1 cellular context compared by ENCODE assay signal in genomic region chr7:29189743-29190201, GRCh38.
A peak's percentile ranks its signal among the peaks of the same experiment; 100 is the strongest.
TF ChIP-seq lines count a peak whose summit lies in the region.

No MANE protein-coding gene starts in this region.

TF ChIP-seq in HepG2, 621 proteins besides CTCF, POLR2A, EP300 and RAD21 (continued from another document and continues in another):
- TF ChIP-seq PREB (CRISPR knock-in tag; IDR thresholded peaks at IDR 0.05) (no peak), ZNF136 (CRISPR knock-in tag; IDR thresholded peaks at IDR 0.05; ENCODE audit: low read depth) (0 out of 2 replicates have a peak, but pooled peaks have one; percentile 44), ZNF564 (CRISPR knock-in tag; IDR thresholded peaks at IDR 0.05) (no peak), GRHL1 (CRISPR knock-in tag; conservative IDR thresholded peaks at IDR 0.05) (no peak), ZNF782 (CRISPR knock-in tag; IDR thresholded peaks at IDR 0.05; ENCODE audit: borderline replicate concordance) (no peak), PAWR (CRISPR knock-in tag; IDR thresholded peaks at IDR 0.05; ENCODE audit: borderline replicate concordance) (no peak), ZSCAN29 (CRISPR knock-in tag; conservative IDR thresholded peaks at IDR 0.05) (no peak; the same call in 1 of the 2 replicates), ZNF703 (CRISPR knock-in tag; IDR thresholded peaks at IDR 0.05; ENCODE audit: borderline replicate concordance) (no peak), ZNF549 (CRISPR knock-in tag; IDR thresholded peaks at IDR 0.05) (no peak), DPF2 (CRISPR knock-in tag; IDR thresholded peaks at IDR 0.05; ENCODE audit: borderline replicate concordance, low read depth) (no peak), EZH2 (conservative IDR thresholded peaks at IDR 0.05; ENCODE audit: low read depth, low read length) (no peak), GMEB2 (CRISPR knock-in tag; IDR thresholded peaks at IDR 0.05; ENCODE audit: low read depth) (no peak), ZFP36L2 (CRISPR knock-in tag; IDR thresholded peaks at IDR 0.05) (no peak), KDM3A (CRISPR knock-in tag; IDR thresholded peaks at IDR 0.05; ENCODE audit: low read depth) (peak; percentile 31; the same call in 1 of the 2 replicates), ZNF318 (CRISPR knock-in tag; IDR thresholded peaks at IDR 0.05) (no peak), ZNF460 (CRISPR knock-in tag; IDR thresholded peaks at IDR 0.05; ENCODE audit: borderline replicate concordance) (no peak), CC2D1A (CRISPR knock-in tag; IDR thresholded peaks at IDR 0.05) (no peak), CHCHD3 (CRISPR knock-in tag; IDR thresholded peaks at IDR 0.05) (no peak), CAMTA2 (CRISPR knock-in tag; IDR thresholded peaks at IDR 0.05; ENCODE audit: borderline replicate concordance) (no peak), NR2C2 (CRISPR knock-in tag; IDR thresholded peaks at IDR 0.05; ENCODE audit: borderline replicate concordance) (no peak), ATF7-NPFF (CRISPR knock-in tag; IDR thresholded peaks at IDR 0.05; ENCODE audit: low read depth) (no peak), ZNF883 (CRISPR knock-in tag; IDR thresholded peaks at IDR 0.05; ENCODE audit: not compliant biosample characterization) (no peak), ATF7 (IDR thresholded peaks at IDR 0.05) (no peak), ATF7 (CRISPR knock-in tag; IDR thresholded peaks at IDR 0.05) (no peak), KLF13 (CRISPR knock-in tag; IDR thresholded peaks at IDR 0.05) (no peak), FOXO4 (CRISPR knock-in tag; conservative IDR thresholded peaks at IDR 0.05) (no peak), SYNCRIP (IDR thresholded peaks at IDR 0.05; ENCODE audit: insufficient read depth, low read depth, low read length) (no peak), ATM (IDR thresholded peaks at IDR 0.05; ENCODE audit: borderline replicate concordance) (no peak), GZF1 (CRISPR knock-in tag; IDR thresholded peaks at IDR 0.05) (no peak; the same call in 1 of the 2 replicates), EED (CRISPR knock-in tag; IDR thresholded peaks at IDR 0.05) (no peak), NR3C1 (CRISPR knock-in tag; IDR thresholded peaks at IDR 0.05) (no peak), MTA1 (CRISPR knock-in tag; IDR thresholded peaks at IDR 0.05; ENCODE audit: borderline replicate concordance) (peak; percentile 48; the same call in 1 of the 2 replicates), ZNF414 (CRISPR knock-in tag; IDR thresholded peaks at IDR 0.05) (peak; percentile 70; the same call in 1 of the 2 replicates), AGO1 (IDR thresholded peaks at IDR 0.05; ENCODE audit: low read depth, low read length, poor library complexity, severe bottlenecking) (no peak), ZNF850 (CRISPR knock-in tag; conservative IDR thresholded peaks at IDR 0.05) (no peak), MIXL1 (CRISPR knock-in tag; IDR thresholded peaks at IDR 0.05) (no peak), PHF5A (CRISPR knock-in tag; IDR thresholded peaks at IDR 0.05; ENCODE audit: low read depth, unreplicated experiment) (no peak), MXD3 (CRISPR knock-in tag; IDR thresholded peaks at IDR 0.05) (no peak), ADNP (CRISPR knock-in tag; IDR thresholded peaks at IDR 0.05) (no peak), WIZ (CRISPR knock-in tag; IDR thresholded peaks at IDR 0.05) (no peak), RNF2 (conservative IDR thresholded peaks at IDR 0.05; ENCODE audit: low read depth) (no peak), ZNF264 (CRISPR knock-in tag; IDR thresholded peaks at IDR 0.05) (no peak), CREBL2 (CRISPR knock-in tag; IDR thresholded peaks at IDR 0.05; ENCODE audit: borderline replicate concordance) (no peak), ZSCAN22 (CRISPR knock-in tag; IDR thresholded peaks at IDR 0.05) (no peak), DNMT1 (CRISPR knock-in tag; IDR thresholded peaks at IDR 0.05) (no peak), NFRKB (IDR thresholded peaks at IDR 0.05) (no peak), LRRFIP1 (CRISPR knock-in tag; conservative IDR thresholded peaks at IDR 0.05) (no peak), ZNF776 (CRISPR knock-in tag; IDR thresholded peaks at IDR 0.05) (no peak), SALL1 (CRISPR knock-in tag; IDR thresholded peaks at IDR 0.05) (peak; percentile 88), ZFP62 (CRISPR knock-in tag; IDR thresholded peaks at IDR 0.05) (no peak), POLR2AphosphoS2 (IDR thresholded peaks at IDR 0.05; ENCODE audit: low read depth, low read length) (no peak), MED13 (CRISPR knock-in tag; IDR thresholded peaks at IDR 0.05) (no peak)
